ENCODE assay signal across 17 cellular contexts in the genomic region with DNA sequence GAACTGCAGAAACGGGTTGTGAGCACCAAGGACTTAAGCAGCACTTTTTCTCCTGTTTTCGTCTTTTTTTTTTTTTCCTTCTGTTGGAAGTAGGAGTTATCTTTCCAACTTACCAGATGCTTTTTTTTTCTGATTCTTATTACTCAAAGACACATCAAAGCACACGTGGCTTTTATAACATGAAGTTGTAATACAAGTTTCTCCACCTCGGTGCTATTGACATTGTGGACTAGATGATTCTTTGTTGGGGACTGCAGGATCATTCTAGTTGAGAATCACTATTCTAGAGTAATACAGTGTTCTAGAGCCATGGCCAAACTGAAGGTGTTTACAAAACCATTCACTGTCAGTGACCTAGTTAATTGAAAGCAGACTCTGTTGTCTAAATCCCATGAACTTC. TPM values are rescaled to one million over a fixed set of nuclear protein-coding genes. Genes with fewer than 3 reads are reported as not detected.
DNase-seq lines count a peak whose midpoint lies in the region; FAIRE-seq and TF ChIP-seq lines count a peak whose summit lies in the region.
"Had no signal": no experiment of that assay in that cellular context is flagged by ENCODE, and none has a peak within 500 bp of the region (broad histone marks: within the 10 kb centered on the region; RNA-seq: fewer than 3 reads in every experiment).

No MANE protein-coding gene starts in this region.

- H3K9me3 ChIP-seq in tibial artery, result no peaks in the 10 kb centered on the region
- H3K9me3 ChIP-seq: BE2C, SJCRH30 had no signal

- intact Hi-C loops in tibial artery (cut with DNase I; ENCODE audit: low total_unique reads), result no loop called here

- H3K4me3 ChIP-seq in bronchial epithelial cell (ENCODE audit: low read depth, low read length) (no peak overlapping the region), tibial artery (no peak overlapping the region)
- H3K4me3 ChIP-seq: neural progenitor cell, SJCRH30 had no signal

- H3K27me3 Mint-ChIP-seq in mesothelial cell of epicardium (ENCODE audit: low read depth), result no peaks in the 10 kb centered on the region

- peaks cover 0 to 97% (median 59%) of the 10 kb centered on the region in 4 donors for H3K4me1 ChIP-seq in tibial artery
- H3K4me1 ChIP-seq: BE2C had no signal

- peak overlapping the region; percentile 77 for H3K27ac Mint-ChIP-seq in mesothelial cell of epicardium
- H3K27ac Mint-ChIP-seq: activated naive CD8-positive, alpha-beta T cell treated with anti-CD3 and anti-CD28 coated beads, Interleukin-2, amount 50 U/mL, for 24 hours; neural progenitor cell had no signal

- no peaks in the 10 kb centered on the region for H3K9me3 Mint-ChIP-seq in mesothelial cell of epicardium
- H3K9me3 Mint-ChIP-seq: activated naive CD8-positive, alpha-beta T cell treated with anti-CD3 and anti-CD28 coated beads, Interleukin-2, amount 50 U/mL, for 24 hours; neural progenitor cell had no signal

- peaks cover 2% of the 10 kb centered on the region for H3K36me3 Mint-ChIP-seq in mesothelial cell of epicardium

- FAIRE-seq in bronchial epithelial cell (lab: Jason Lieb, UNC), result no peak

- H3K36me3 ChIP-seq in bronchial epithelial cell (ENCODE audit: control insufficient read depth, insufficient read depth, low read length), result no peaks in the 10 kb centered on the region
- H3K36me3 ChIP-seq in tibial artery, result no peaks in the 10 kb centered on the region
- H3K36me3 ChIP-seq: BE2C, brain microvascular endothelial cell, neural progenitor cell, SJCRH30 had no signal

- H3K4me1 Mint-ChIP-seq in mesothelial cell of epicardium, result peaks cover 50% of the 10 kb centered on the region
- H3K4me1 Mint-ChIP-seq: activated naive CD8-positive, alpha-beta T cell treated with anti-CD3 and anti-CD28 coated beads, Interleukin-2, amount 50 U/mL, for 24 hours had no signal

- no peak for TF ChIP-seq CTCF in bronchial epithelial cell (IDR thresholded peaks at IDR 0.05; ENCODE audit: insufficient read depth, low read length, severe bottlenecking)
- no peak for TF ChIP-seq CTCF in mesothelial cell of epicardium (IDR thresholded peaks at IDR 0.05; ENCODE audit: unreplicated experiment)
- TF ChIP-seq CTCF in tibial artery (IDR thresholded peaks at IDR 0.05), result no peak

- H3K27me3 ChIP-seq in bronchial epithelial cell (ENCODE audit: control insufficient read depth, insufficient read depth, low read length) (no peaks in the 10 kb centered on the region), tibial artery (no peaks in the 10 kb centered on the region)
- H3K27me3 ChIP-seq: brain microvascular endothelial cell, neural progenitor cell, SJCRH30 had no signal

- DNase-seq in HT-29 (ENCODE audit: low spot score), result peak; percentile 83
- DNase-seq in bronchial epithelial cell (ENCODE audit: low read depth), result peak; percentile 63
- DNase-seq in mesothelial cell of epicardium (ENCODE audit: low spot score in 2 of 2, unreplicated experiment in 2 of 2), result no peak
- DNase-seq in tibial artery, result no peak
- no peak for DNase-seq in NOMO-1 treated with DMSO at 0.1 percent for 48 hours (lab: John Stamatoyannopoulos, UW; ENCODE audit: unreplicated experiment)
- no peak for DNase-seq in NCI-H1105 treated with DMSO at 0.1 percent for 48 hours (lab: John Stamatoyannopoulos, UW)
- no peak for DNase-seq in anterior cingulate cortex (lab: John Stamatoyannopoulos, UW)
- DNase-seq in globus pallidus (ENCODE audit: low spot score), result no peak
- DNase-seq: activated CD4-positive, alpha-beta T cell treated with anti-CD3 and anti-CD28 coated beads, Interleukin-2, amount 50 U/mL, for 48 hours; activated effector memory CD4-positive, alpha-beta T cell treated with anti-CD3 and anti-CD28 coated beads, Interleukin-2, amount 50 U/mL, for 16 hours; activated naive CD8-positive, alpha-beta T cell treated with anti-CD3 and anti-CD28 coated beads, Interleukin-2, amount 50 U/mL, for 24 hours; BE2C; brain microvascular endothelial cell; left cardiac atrium; NCI-H774 had no signal

- H3K27ac ChIP-seq in tibial artery, result peak overlapping the region; percentile 82 to 84
- H3K27ac ChIP-seq: neural progenitor cell, SJCRH30 had no signal

- H3K4me3 Mint-ChIP-seq in mesothelial cell of epicardium, result no peak overlapping the region
- H3K4me3 Mint-ChIP-seq: activated naive CD8-positive, alpha-beta T cell treated with anti-CD3 and anti-CD28 coated beads, Interleukin-2, amount 50 U/mL, for 24 hours; neural progenitor cell had no signal

RNA-seq across cellular contexts. Expression of a gene that starts 51.5 kb away (rescaled TPM):
- 39.2 and 40.2 TPM in 2 replicates for total RNA-seq in HT-29 (2014; rRNA removed; shearing (Covaris generic))
- 39.5 and 57.2 TPM in 2 replicates for total RNA-seq in bronchial epithelial cell
- 50.1 to 56.7 TPM (median 51.9 TPM) in 3 replicates for total RNA-seq in mesothelial cell of epicardium

Comparison
In these comparisons a context has a peak if more than half of its experiments do, and no peak if none do; other contexts are left out.
1. DNase-seq: peak in HT-29 (single experiment) and bronchial epithelial cell (single experiment); none in mesothelial cell of epicardium (0 of 2), tibial artery (0 of 2), NOMO-1 treated with DMSO at 0.1 percent for 48 hours (single experiment), NCI-H1105 treated with DMSO at 0.1 percent for 48 hours (single experiment), anterior cingulate cortex (0 of 58) and globus pallidus (single experiment).